ENCODE assay signal across 8 cellular contexts in the genomic region with DNA sequence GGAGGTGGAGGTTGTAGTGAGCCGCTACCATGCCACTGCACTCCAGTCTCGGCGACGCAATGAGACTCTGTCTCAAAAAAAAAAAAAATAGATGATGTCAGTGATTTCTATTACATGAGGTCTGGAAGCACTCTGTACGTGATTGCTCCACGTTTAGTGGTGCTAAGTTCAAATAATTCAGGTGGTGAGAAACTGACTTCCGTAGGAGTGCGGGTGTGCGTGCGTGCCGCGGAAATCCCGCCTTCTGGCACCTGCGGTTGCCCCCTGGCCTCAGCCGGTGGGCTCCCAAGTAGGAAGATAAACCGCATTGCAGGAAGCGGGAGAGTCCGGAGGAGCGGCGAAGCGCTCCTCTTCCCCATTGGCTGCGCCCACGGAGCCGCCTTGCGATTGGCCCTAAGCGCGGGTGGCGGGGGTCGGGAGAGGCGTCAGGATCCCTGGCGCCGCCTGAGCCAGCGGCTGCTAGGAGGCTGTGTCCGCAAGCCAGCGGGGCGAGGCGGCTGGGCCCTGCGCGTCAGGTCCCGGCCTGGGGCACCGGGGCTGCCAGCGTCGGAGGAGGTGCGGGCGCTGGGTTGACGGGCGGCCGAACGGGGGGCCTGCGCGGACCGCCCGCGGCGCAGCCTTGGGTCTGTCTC.
A peak's percentile ranks its signal among the peaks of the same experiment; 100 is the strongest.
DNase-seq lines count a peak whose midpoint lies in the region; ATAC-seq and TF ChIP-seq lines count a peak whose summit lies in the region.
"Not testable (repeated sequence)": the region's sequence is repeated elsewhere in the genome, so short reads cannot be mapped to it uniquely, and the experiment has no call there.

No MANE protein-coding gene starts in this region.

- H3K27ac ChIP-seq in caudate nucleus (ENCODE audit: low read depth, low read length); iPS-20b (ENCODE audit: low read length); tibial artery: not testable (repeated sequence)

- H3K4me1 ChIP-seq in iPS-20b (ENCODE audit: insufficient read depth, low read length); tibial artery: not testable (repeated sequence)

- H3K9me3 ChIP-seq in iPS-20b (ENCODE audit: insufficient read depth, low read depth, low read length); tibial artery: not testable (repeated sequence)

- H3K9ac ChIP-seq in iPS-20b (ENCODE audit: low read depth, low read length): not testable (repeated sequence)

- not testable (repeated sequence) for H3K36me3 ChIP-seq in iPS-20b (ENCODE audit: insufficient read depth, low read depth, low read length); tibial artery

- peak; percentile 90 for ATAC-seq in HG02759 (IDR thresholded peaks at IDR 0.05; ENCODE audit: unreplicated experiment)

- H3K4me3 ChIP-seq in iPS-20b (ENCODE audit: low read length) (peak overlapping the region; percentile 43; the same call in 1 of the 2 replicates), retinal pigment epithelial cell (ENCODE audit: low read length) (peak overlapping the region; percentile 32), tibial artery (peak overlapping the region; percentile 38 to 45)

- DNase-seq in GM03348 (ENCODE audit: low spot score) (peak; percentile 24), NCI-H2227 (lab: John Stamatoyannopoulos, UW; ENCODE audit: unreplicated experiment) (peak; percentile 81), caudate nucleus (lab: John Stamatoyannopoulos, UW) (peak in 55 of 61 donors; percentile 9 to 79 (median 50)), retinal pigment epithelial cell (ENCODE audit: low read depth) (peak; percentile 11)
- DNase-seq in activated CD4-positive, alpha-beta T cell treated with anti-CD3 and anti-CD28 coated beads, Interleukin-2, amount 50 U/mL, for 4 hours: peak; percentile 8 to 34
- DNase-seq in tibial artery: not testable (repeated sequence)

- not testable (repeated sequence) for TF ChIP-seq CTCF in retinal pigment epithelial cell (conservative IDR thresholded peaks at IDR 0.05; ENCODE audit: low read depth, low read length); tibial artery (IDR thresholded peaks at IDR 0.05)

- peaks cover 20% of the 10 kb centered on the region for H3K27me3 ChIP-seq in iPS-20b (ENCODE audit: insufficient read depth, low read length)
- H3K27me3 ChIP-seq in tibial artery: not testable (repeated sequence)

- intact Hi-C loops in tibial artery (cut with DNase I; ENCODE audit: low total_unique reads): not testable (repeated sequence)
